In genomic region chr1:105556266-105556665, GRCh38 we compare ENCODE assay signal across 16 cellular contexts.
DNase-seq lines count a peak whose midpoint lies in the region; ATAC-seq and TF ChIP-seq lines count a peak whose summit lies in the region.
"Had no signal": no experiment of that assay in that cellular context is flagged by ENCODE, and none has a peak within 500 bp of the region (broad histone marks: within the 10 kb centered on the region; RNA-seq: fewer than 3 reads in every experiment).

No MANE protein-coding gene starts in this region.

- no peaks in the 10 kb centered on the region for H3K36me3 ChIP-seq in HEK293 (ENCODE audit: control insufficient read depth in 2 of 2, insufficient read depth in 1 of 2, low read length in 2 of 2)
- H3K36me3 ChIP-seq: BLaER1, HAP-1 had no signal

- H3K9me3 Mint-ChIP-seq in activated T-cell treated with anti-CD3 and anti-CD28 coated beads, Interleukin-2, amount 50 U/mL, for 72 hours: peaks cover 6 to 9% of the 10 kb centered on the region in 2 donors
- H3K9me3 Mint-ChIP-seq: GM23338 had no signal

- H3K27me3 Mint-ChIP-seq in activated T-cell treated with anti-CD3 and anti-CD28 coated beads, Interleukin-2, amount 50 U/mL, for 72 hours (ENCODE audit: low read depth): no peaks in the 10 kb centered on the region
- H3K27me3 Mint-ChIP-seq: CD8-positive, alpha-beta memory T cell had no signal

- no peak overlapping the region for H3K4me3 Mint-ChIP-seq in activated T-cell treated with anti-CD3 and anti-CD28 coated beads, Interleukin-2, amount 50 U/mL, for 72 hours
- H3K4me3 Mint-ChIP-seq: CD8-positive, alpha-beta memory T cell; GM23338 had no signal

- H3K4me3 ChIP-seq in HEK293 (ENCODE audit: low read depth, low read length) (no peak overlapping the region), retinal pigment epithelial cell (ENCODE audit: low read length) (no peak overlapping the region)
- H3K4me3 ChIP-seq: BLaER1, GM23338, HAP-1 had no signal

- ATAC-seq in HG02973 (IDR thresholded peaks at IDR 0.05; ENCODE audit: unreplicated experiment) (no peak), GM21515 (IDR thresholded peaks at IDR 0.05; ENCODE audit: unreplicated experiment) (no peak)
- ATAC-seq in activated T-cell treated with anti-CD3 and anti-CD28 coated beads, Interleukin-2, amount 50 U/mL, for 72 hours (replicated peaks in 1 of 2): no peak
- ATAC-seq: GM23338 had no signal

- peak overlapping the region; percentile 5; the same call in 1 of the 2 replicates for H3K27ac ChIP-seq in 22Rv1
- no peak overlapping the region for H3K27ac ChIP-seq in HEK293 (ENCODE audit: extremely low read depth, low read depth, low read length)
- H3K27ac ChIP-seq: BLaER1 had no signal

- CTCF ChIA-PET in HEK293 (lab: Yijun Ruan, JAX): no interaction called here

- H3K9me3 ChIP-seq in HEK293 (ENCODE audit: control insufficient read depth, insufficient read depth, low read depth, low read length): no peaks in the 10 kb centered on the region
- H3K9me3 ChIP-seq: BLaER1, Caco-2, HAP-1 had no signal

- peak; percentile 11 for DNase-seq in glomerular visceral epithelial cell (ENCODE audit: extremely low spot score)
- peak; percentile 17 for DNase-seq in retinal pigment epithelial cell (ENCODE audit: low read depth)
- DNase-seq in activated T-cell treated with anti-CD3 and anti-CD28 coated beads, Interleukin-2, amount 50 U/mL, for 72 hours: no peak
- DNase-seq: 8988T; AML-193; Caco-2; CD8-positive, alpha-beta memory T cell; IMR-90; KG1 had no signal

- H3K4me1 ChIP-seq in HEK293 (ENCODE audit: control insufficient read depth, insufficient read depth, low read length): no peaks in the 10 kb centered on the region
- H3K4me1 ChIP-seq: BLaER1, Caco-2, HAP-1 had no signal

- no peak overlapping the region for H3K27ac Mint-ChIP-seq in activated T-cell treated with anti-CD3 and anti-CD28 coated beads, Interleukin-2, amount 50 U/mL, for 72 hours
- H3K27ac Mint-ChIP-seq: CD8-positive, alpha-beta memory T cell; GM23338 had no signal

- no peaks in the 10 kb centered on the region for H3K36me3 Mint-ChIP-seq in activated T-cell treated with anti-CD3 and anti-CD28 coated beads, Interleukin-2, amount 50 U/mL, for 72 hours (ENCODE audit: insufficient read depth in 2 of 2)
- H3K36me3 Mint-ChIP-seq: CD8-positive, alpha-beta memory T cell had no signal

- TF ChIP-seq CTCF in 22Rv1 (IDR thresholded peaks at IDR 0.05) (no peak), HEK293 (tag by site-specific recombination; IDR thresholded peaks at IDR 0.05) (no peak), retinal pigment epithelial cell (conservative IDR thresholded peaks at IDR 0.05; ENCODE audit: low read depth, low read length) (no peak)

- no peaks in the 10 kb centered on the region for H3K4me1 Mint-ChIP-seq in activated T-cell treated with anti-CD3 and anti-CD28 coated beads, Interleukin-2, amount 50 U/mL, for 72 hours (ENCODE audit: low read depth)
- H3K4me1 Mint-ChIP-seq: CD8-positive, alpha-beta memory T cell; GM23338 had no signal

- POLR2A ChIA-PET in HEK293 (lab: Yijun Ruan, JAX): no interaction called here

TF ChIP-seq in HEK293, 187 proteins besides CTCF, POLR2A, EP300 and RAD21:
- no peak for TF ChIP-seq ZNF121 (tag by site-specific recombination; IDR thresholded peaks at IDR 0.05)
- TF ChIP-seq HOXC10 (CRISPR knock-in tag; IDR thresholded peaks at IDR 0.05): no peak
- TF ChIP-seq WT1 (tag by site-specific recombination; IDR thresholded peaks at IDR 0.05): no peak
- no peak for TF ChIP-seq ZNF776 (tag by site-specific recombination; IDR thresholded peaks at IDR 0.05; ENCODE audit: borderline replicate concordance)
- peak; percentile 23; the same call in 1 of the 2 replicates for TF ChIP-seq PRDM6 (tag by site-specific recombination; IDR thresholded peaks at IDR 0.05)

Comparison
In these comparisons a context has a peak if more than half of its experiments do, and no peak if none do; other contexts are left out.
1. DNase-seq: peak in glomerular visceral epithelial cell (single experiment) and retinal pigment epithelial cell (single experiment); none in activated T-cell treated with anti-CD3 and anti-CD28 coated beads, Interleukin-2, amount 50 U/mL, for 72 hours (0 of 2).